14 cellular contexts compared by ENCODE assay signal in genomic region chr1:12182410-12182946, GRCh38. TPM values are rescaled to one million over a fixed set of nuclear protein-coding genes. Genes with fewer than 3 reads are reported as not detected.
DNase-seq lines count a peak whose midpoint lies in the region; ATAC-seq, FAIRE-seq and TF ChIP-seq lines count a peak whose summit lies in the region.
"Had no signal": no experiment of that assay in that cellular context is flagged by ENCODE, and none has a peak within 500 bp of the region (broad histone marks: within the 10 kb centered on the region; RNA-seq: fewer than 3 reads in every experiment).

No MANE protein-coding gene starts in this region.

- DNase-seq in A549 (ENCODE audit: low read depth in 1 of 2, low spot score in 1 of 2) (no peak), GM12892 (ENCODE audit: insufficient read length) (no peak), nephron progenitor cell (no peak), mesenteric fat pad (ENCODE audit: low spot score) (no peak), NCI-H2171 treated with DMSO at 0.1 percent for 48 hours (lab: John Stamatoyannopoulos, UW) (no peak), HFFc6 (no peak)
- DNase-seq: dermis blood vessel endothelial cell, mesendoderm, MV-4-11, NCI-H510A had no signal

- TF ChIP-seq RAD21 in A549 (conservative IDR thresholded peaks at IDR 0.05 in 1 of 2, IDR thresholded peaks at IDR 0.05 in 1 of 2): no peak

- no peak overlapping the region for H3K27ac ChIP-seq in A549
- H3K27ac ChIP-seq: C4-2B, RWPE1 had no signal

- POLR2A ChIA-PET in A549 (lab: Yijun Ruan, JAX): no interaction called here

- WGBS in A549 (ENCODE audit: missing lambda C conversion rate): 43% methylated on average over 4 of the region's 4 CpGs

- no peaks in the 10 kb centered on the region for H3K27me3 Mint-ChIP-seq in dendritic cell treated with granulocyte-macrophage colony-stimulating factor and Interleukin-4, amounts not matched to agents 40 ng/mL and 50 ng/mL, for 4 days
- H3K27me3 Mint-ChIP-seq in nephron progenitor cell (ENCODE audit: low read depth, poor library complexity): peaks cover 8% of the 10 kb centered on the region
- H3K27me3 Mint-ChIP-seq in HFFc6 (ENCODE audit: insufficient read depth): peaks cover 15% of the 10 kb centered on the region

- peaks cover 95% of the 10 kb centered on the region for H3K4me1 Mint-ChIP-seq in dendritic cell treated with granulocyte-macrophage colony-stimulating factor and Interleukin-4, amounts not matched to agents 40 ng/mL and 50 ng/mL, for 4 days (ENCODE audit: low read depth)
- peaks cover 37% of the 10 kb centered on the region for H3K4me1 Mint-ChIP-seq in nephron progenitor cell
- peaks cover 26% of the 10 kb centered on the region for H3K4me1 Mint-ChIP-seq in HFFc6 (ENCODE audit: low read depth)

- TF ChIP-seq EP300 in A549 (IDR thresholded peaks at IDR 0.05): no peak

- H3K9me3 Mint-ChIP-seq in dendritic cell treated with granulocyte-macrophage colony-stimulating factor and Interleukin-4, amounts not matched to agents 40 ng/mL and 50 ng/mL, for 4 days: no peaks in the 10 kb centered on the region
- H3K9me3 Mint-ChIP-seq in nephron progenitor cell (no peaks in the 10 kb centered on the region), HFFc6 (no peaks in the 10 kb centered on the region)

- no peaks in the 10 kb centered on the region for H3K9me3 ChIP-seq in A549

- peaks cover 73% of the 10 kb centered on the region for H3K36me3 Mint-ChIP-seq in dendritic cell treated with granulocyte-macrophage colony-stimulating factor and Interleukin-4, amounts not matched to agents 40 ng/mL and 50 ng/mL, for 4 days (ENCODE audit: low read depth)
- no peaks in the 10 kb centered on the region for H3K36me3 Mint-ChIP-seq in nephron progenitor cell (ENCODE audit: low read depth)
- H3K36me3 Mint-ChIP-seq in HFFc6 (ENCODE audit: low read depth): no peaks in the 10 kb centered on the region

- CTCF ChIA-PET in A549 (lab: Yijun Ruan, JAX): interaction anchor here (1.4 to 5.0 kb wide), 2 partner anchors 26 to 57 kb away, joined by 5 to 19 read pairs; no protein-coding TSS in a partner anchor

- H3K4me3 ChIP-seq in A549: no peak overlapping the region

- no peak for TF ChIP-seq POLR2A in A549 (IDR thresholded peaks at IDR 0.05; ENCODE audit: low read length)
- 0 out of 2 replicates have a peak, but pooled peaks have one; percentile 4 for TF ChIP-seq POLR2A in GM12892 (IDR thresholded peaks at IDR 0.05; ENCODE audit: low read depth, low read length)

- no peak overlapping the region for H3K4me2 ChIP-seq in A549

- intact Hi-C loops in dendritic cell treated with granulocyte-macrophage colony-stimulating factor and Interleukin-4, amounts not matched to agents 40 ng/mL and 50 ng/mL, for 4 days (cut with micrococcal nuclease): loop anchor here (5.0 kb wide), 1 partner anchor 40 kb away; no protein-coding TSS in a partner anchor

- peak overlapping the region; percentile 96 for H3K27ac Mint-ChIP-seq in dendritic cell treated with granulocyte-macrophage colony-stimulating factor and Interleukin-4, amounts not matched to agents 40 ng/mL and 50 ng/mL, for 4 days
- H3K27ac Mint-ChIP-seq in nephron progenitor cell (peak overlapping the region; percentile 34), HFFc6 (no peak overlapping the region)

- no peak overlapping the region for H3K4me3 Mint-ChIP-seq in dendritic cell treated with granulocyte-macrophage colony-stimulating factor and Interleukin-4, amounts not matched to agents 40 ng/mL and 50 ng/mL, for 4 days
- no peak overlapping the region for H3K4me3 Mint-ChIP-seq in nephron progenitor cell
- no peak overlapping the region for H3K4me3 Mint-ChIP-seq in HFFc6

- FAIRE-seq in A549 (lab: Jason Lieb, UNC) (no peak), GM12892 (lab: Jason Lieb, UNC) (no peak)

- peaks cover 10% of the 10 kb centered on the region; the same call in 2 of the 3 replicates for H3K4me1 ChIP-seq in A549

- ATAC-seq in A549: no peak
- ATAC-seq in GM18868 (IDR thresholded peaks at IDR 0.05; ENCODE audit: unreplicated experiment): no peak

- no peak for TF ChIP-seq CTCF in A549 (IDR thresholded peaks at IDR 0.05)
- no peak for TF ChIP-seq CTCF in nephron progenitor cell (IDR thresholded peaks at IDR 0.05)
- TF ChIP-seq CTCF in HFFc6 (IDR thresholded peaks at IDR 0.05): no peak

TF ChIP-seq in A549, 52 proteins besides CTCF, POLR2A, EP300 and RAD21:
- TF ChIP-seq HDAC2 (IDR thresholded peaks at IDR 0.05) (no peak), KDM1A (IDR thresholded peaks at IDR 0.05; ENCODE audit: low read depth) (0 out of 2 replicates have a peak, but pooled peaks have one; percentile 15)

RNA-seq across cellular contexts. Expression of gene TNFRSF1B, which starts 15.7 kb away (rescaled TPM):
- polyA plus RNA-seq in A549 (2011; rRNA removed): 0.06 and 0.09 TPM in 2 replicates
- 0.05 and 0.12 TPM in 2 replicates for polyA plus RNA-seq in A549 (2012; cell fraction: cytosol; rRNA removed)
- 0.10 and 0.11 TPM in 2 replicates for polyA plus RNA-seq in A549 (2012; cell fraction: nucleus; rRNA removed)
- polyA plus RNA-seq in A549 (2017; fragmentation: RNase III; extraction: RNeasy Plus Mini Kit Qiagen cat#74134 plus additional on column Dnase treatment): 0.05 to 0.22 TPM (median 0.07 TPM) in 3 replicates
- polyA minus RNA-seq in A549 (2011; rRNA and poly(A)+ RNA removed): 0.05 and 0.08 TPM in 2 replicates
- 24.1 TPM for polyA plus RNA-seq in GM12892 (2012; ENCODE audit: missing spikeins)
- total RNA-seq in mesenteric fat pad: 95.6 TPM
- under 1 TPM; 0.14 to 0.66 (median 0.33) TPM for total RNA-seq in HFFc6 (2021; fragmentation: NEBNext Ultra II Directional; extraction: Animal tissue kit (Norgen Biotek cat#: 25700))

RNA-seq across cellular contexts. Expression of gene VPS13D, which starts 47.4 kb away (rescaled TPM):
- polyA plus RNA-seq in A549 (2011; rRNA removed): 15.9 and 21.0 TPM in 2 replicates
- polyA plus RNA-seq in A549 (2012; cell fraction: cytosol; rRNA removed): 5.9 and 7.2 TPM in 2 replicates
- 9.0 and 10.8 TPM in 2 replicates for polyA plus RNA-seq in A549 (2012; cell fraction: nucleus; rRNA removed)
- polyA plus RNA-seq in A549 (2017; fragmentation: RNase III; extraction: RNeasy Plus Mini Kit Qiagen cat#74134 plus additional on column Dnase treatment): 5.4 to 6.7 TPM (median 6.1 TPM) in 3 replicates
- polyA minus RNA-seq in A549 (2011; rRNA and poly(A)+ RNA removed): 39.5 and 47.8 TPM in 2 replicates
- polyA plus RNA-seq in GM12892 (2012; ENCODE audit: missing spikeins): 6.5 TPM
- total RNA-seq in mesenteric fat pad: 143 TPM
- total RNA-seq in HFFc6 (2021; fragmentation: NEBNext Ultra II Directional; extraction: Animal tissue kit (Norgen Biotek cat#: 25700)): 10 to 100 TPM; 18.8 to 29.5 (median 21.5) TPM

Comparison
In these comparisons a context has a peak if more than half of its experiments do, and no peak if none do; other contexts are left out.
1. RNA of gene TNFRSF1B, which starts 15.7 kb away (total RNA-seq): 95.6 TPM in mesenteric fat pad (single experiment); 0.14 to 0.66 TPM in HFFc6; every median in the first group is over 10 times any median in the second.